In the genomic region with DNA sequence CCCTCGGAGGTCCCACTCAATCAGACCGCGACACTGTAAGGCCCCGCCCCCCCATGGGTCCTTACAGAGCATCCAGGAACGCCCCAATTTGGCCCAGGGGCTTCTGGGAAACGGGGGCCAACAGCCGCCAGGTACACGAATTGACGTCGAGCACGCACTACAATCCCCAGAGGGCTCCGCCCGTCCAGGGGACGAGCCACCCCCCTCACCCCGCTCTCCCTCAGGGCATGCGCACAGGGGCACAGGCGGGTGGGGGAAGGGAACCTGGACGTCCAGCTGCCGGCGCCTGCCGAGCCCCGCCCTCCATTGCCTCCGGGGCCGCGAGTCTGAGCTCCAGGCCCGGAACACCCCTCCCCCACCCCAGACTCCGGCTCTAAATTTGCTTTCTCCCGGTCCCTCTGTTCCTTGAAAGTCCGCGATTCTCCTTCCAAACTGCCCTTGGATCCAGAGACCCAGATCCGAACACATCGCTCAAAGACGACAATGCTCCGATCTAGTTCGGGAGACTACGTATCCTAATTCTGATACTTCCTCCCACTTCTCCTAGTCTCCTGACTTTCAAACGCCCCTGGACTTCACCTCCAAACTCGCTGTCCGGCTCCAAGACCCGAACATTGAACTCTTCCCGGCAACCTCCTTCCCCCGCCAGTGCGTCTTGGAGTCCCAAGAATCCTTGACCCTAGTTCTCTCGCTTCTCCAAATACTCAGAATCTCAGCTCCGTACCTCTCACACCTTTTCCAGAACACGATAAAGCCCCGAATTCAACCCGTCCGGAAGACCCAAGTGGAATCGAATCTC, we compare ENCODE assay signal across 7 cellular contexts. TPM values are rescaled to one million over a fixed set of nuclear protein-coding genes. Genes with fewer than 3 reads are reported as not detected.
A peak's percentile ranks its signal among the peaks of the same experiment; 100 is the strongest.
DNase-seq lines count a peak whose midpoint lies in the region; ATAC-seq, FAIRE-seq and TF ChIP-seq lines count a peak whose summit lies in the region.

No MANE protein-coding gene starts in this region.

- FAIRE-seq in TTC549 (lab: Jason Lieb, UNC): peak; percentile 88

- TF ChIP-seq EP300 in sigmoid colon (IDR thresholded peaks at IDR 0.05): peak in 2 of 4 donors; percentile 43 to 95

- peaks cover 21% of the 10 kb centered on the region for H3K4me1 ChIP-seq in body of pancreas
- H3K4me1 ChIP-seq in sigmoid colon: peaks cover 0 to 44% (median 39%) of the 10 kb centered on the region in 4 donors

- H3K4me3 ChIP-seq in body of pancreas (peak overlapping the region; percentile 54 to 79), sigmoid colon (peak overlapping the region; percentile 82 to 99 (median 96))

- WGBS in body of pancreas, 2 donors: 0% methylated on average over 25 to 49 of the region's 50 CpGs
- 0 to 1% methylated on average over 50 of the region's 50 CpGs for WGBS in sigmoid colon, 2 donors

- no peaks in the 10 kb centered on the region for H3K27me3 ChIP-seq in body of pancreas
- no peaks in the 10 kb centered on the region for H3K27me3 ChIP-seq in sigmoid colon

- H3K27ac ChIP-seq in body of pancreas (peak overlapping the region; percentile 94 to 96 (median 94)), sigmoid colon (peak overlapping the region; percentile 93 to 100 (median 100))

- H3K36me3 ChIP-seq in body of pancreas (replicated peaks in 1 of 2; ENCODE audit: insufficient read depth in 1 of 2, low read depth in 2 of 2): peaks cover 0 to 7% of the 10 kb centered on the region in 2 donors
- H3K36me3 ChIP-seq in sigmoid colon: peaks cover 5 to 30% (median 20%) of the 10 kb centered on the region in 4 donors

- H3K9me3 ChIP-seq in body of pancreas (no peaks in the 10 kb centered on the region), sigmoid colon (no peaks in the 10 kb centered on the region)

- intact Hi-C loops in body of pancreas (cut with DNase I): no loop called here
- intact Hi-C loops in sigmoid colon (cut with DNase I): loop anchor here (1.0 to 10.0 kb wide), 4 partner anchors 10 to 271 kb away; partner anchors contain the start of genes COQ8B, ITPKC, LTBP4 and SERTAD1

- DNase-seq in NCI-H2107 (lab: John Stamatoyannopoulos, UW) (peak; percentile 98), body of pancreas (peak; percentile 99 to 100 (median 100)), iPS DF 4.7 (ENCODE audit: extremely low read depth, low spot score) (peak; percentile 95), sigmoid colon (peak; percentile 100)

- peak; percentile 68 for ATAC-seq in GM18517 (IDR thresholded peaks at IDR 0.05; ENCODE audit: unreplicated experiment)
- peak; percentile 77 for ATAC-seq in HG03060 (IDR thresholded peaks at IDR 0.05; ENCODE audit: low read depth, unreplicated experiment)
- peak; percentile 88 for ATAC-seq in body of pancreas

- TF ChIP-seq CTCF in body of pancreas (IDR thresholded peaks at IDR 0.05) (no peak), sigmoid colon (IDR thresholded peaks at IDR 0.05) (no peak)

- TF ChIP-seq POLR2A in body of pancreas (IDR thresholded peaks at IDR 0.05) (peak in 2 of 3 donors; percentile 54 to 62), sigmoid colon (IDR thresholded peaks at IDR 0.05) (peak; percentile 53 to 70)

RNA-seq across cellular contexts. Expression of gene SERTAD3, which starts 0.8 kb away (rescaled TPM):
- 10 to 100 TPM in 1 of 2 donors, 1 to 10 TPM in 1; 5.7 to 10.2 TPM for total RNA-seq in body of pancreas
- total RNA-seq in sigmoid colon: 10 to 100 TPM; 15.5 to 34.2 (median 26.0) TPM
- 10 to 100 TPM; 28.9 to 60.7 (median 30.4) TPM for polyA plus RNA-seq in sigmoid colon

RNA-seq across cellular contexts. Expression of gene SERTAD1, which starts 17.5 kb away (rescaled TPM):
- total RNA-seq in body of pancreas: 1 to 10 TPM; 6.9 to 7.3 TPM
- total RNA-seq in sigmoid colon: 10 to 100 TPM; 10.2 to 29.2 (median 15.7) TPM
- 10 to 100 TPM; 14.4 to 44.4 (median 24.0) TPM for polyA plus RNA-seq in sigmoid colon

RNA-seq across cellular contexts. Expression of gene BLVRB, which starts 22.2 kb away (rescaled TPM):
- total RNA-seq in body of pancreas: 100 to 1,000 TPM in 1 of 2 donors, 10 to 100 TPM in 1; 79.8 to 109 TPM
- total RNA-seq in sigmoid colon: 100 to 1,000 TPM; 115 to 232 (median 210) TPM
- 100 to 1,000 TPM; 139 to 224 (median 196) TPM for polyA plus RNA-seq in sigmoid colon

RNA-seq across cellular contexts. Expression of gene SPTBN4, which starts 23.5 kb away (rescaled TPM):
- total RNA-seq in body of pancreas: 1 to 10 TPM; 1.8 to 6.3 TPM
- total RNA-seq in sigmoid colon: 1 to 10 TPM in 3 of 4 donors, under 1 TPM in 1; 0.99 to 5.0 (median 2.7) TPM
- 1 to 10 TPM in 1 of 3 donors, under 1 TPM in 1, not detected in 1; 0.23 to 1.3 TPM for polyA plus RNA-seq in sigmoid colon

RNA-seq across cellular contexts. Expression of gene PRX, which starts 30.2 kb away (rescaled TPM):
- total RNA-seq in body of pancreas: 10 to 100 TPM in 1 of 2 donors, 1 to 10 TPM in 1; 5.7 to 14.8 TPM
- 1 to 10 TPM; 3.5 to 8.6 (median 5.0) TPM for total RNA-seq in sigmoid colon
- polyA plus RNA-seq in sigmoid colon: 1 to 10 TPM in 2 of 3 donors, under 1 TPM in 1; 0.69 to 2.0 (median 1.8) TPM

Comparison
In these comparisons a context has a peak if more than half of its experiments do, and no peak if none do; other contexts are left out.
1. Peak in every context shown above with its lines: DNase-seq, ATAC-seq, H3K4me3 ChIP-seq and H3K27ac ChIP-seq.